16 cellular contexts compared by ENCODE assay signal in the genomic region with DNA sequence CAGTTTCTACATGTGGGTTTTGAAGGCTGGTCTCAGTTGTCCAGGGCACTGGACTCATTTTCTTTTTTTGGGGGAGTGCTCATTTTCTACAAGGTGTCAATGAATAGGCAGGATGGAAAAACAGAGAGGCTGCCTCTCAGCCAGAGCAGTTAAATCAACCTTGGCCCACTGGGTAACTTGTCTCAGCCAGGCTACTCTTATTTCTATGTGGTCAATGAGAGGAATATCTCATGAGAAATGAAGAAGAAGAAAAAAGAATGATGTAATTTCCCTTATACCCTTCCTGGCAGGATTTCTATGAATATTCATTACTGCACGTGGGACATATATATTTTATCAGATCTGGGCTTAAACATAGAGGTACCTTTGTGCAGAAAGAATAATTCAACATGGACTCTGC.
DNase-seq lines count a peak whose midpoint lies in the region; ATAC-seq and TF ChIP-seq lines count a peak whose summit lies in the region.
"Had no signal": no experiment of that assay in that cellular context is flagged by ENCODE, and none has a peak within 500 bp of the region (broad histone marks: within the 10 kb centered on the region; RNA-seq: fewer than 3 reads in every experiment).

No MANE protein-coding gene starts in this region.

- ATAC-seq in right cardiac atrium, result no peak
- ATAC-seq: HepG2 had no signal

- TF ChIP-seq CTCF in fibroblast of lung (conservative IDR thresholded peaks at IDR 0.05 in 1 of 2, IDR thresholded peaks at IDR 0.05 in 1 of 2; ENCODE audit: low read depth in 1 of 2, low read length in 2 of 2), result no peak

- H3K4me1 ChIP-seq in fibroblast of lung (ENCODE audit: control insufficient read depth, extremely low read depth, insufficient read depth, low read length), result no peaks in the 10 kb centered on the region
- no peaks in the 10 kb centered on the region for H3K4me1 ChIP-seq in right cardiac atrium (ENCODE audit: control insufficient read depth, insufficient read depth, low read length)
- H3K4me1 ChIP-seq: BE2C, Caco-2 had no signal

- no peak overlapping the region for H3K4me3 ChIP-seq in fibroblast of lung (replicated peaks in 1 of 4; ENCODE audit: control extremely low read depth in 1 of 4, insufficient read depth in 1 of 4, low read depth in 3 of 4, low read length in 4 of 4)
- no peak overlapping the region for H3K4me3 ChIP-seq in right cardiac atrium (ENCODE audit: low read length)

- no peak overlapping the region for H3K27ac ChIP-seq in fibroblast of lung (ENCODE audit: insufficient read depth, low read length)
- H3K27ac ChIP-seq in right cardiac atrium (ENCODE audit: low read length), result no peak overlapping the region
- H3K27ac ChIP-seq: C4-2B had no signal

- DNase-seq in Daoy (ENCODE audit: low read depth) (peak; percentile 39), amniotic epithelial cell (ENCODE audit: low read depth) (peak; percentile 44), fibroblast of lung (ENCODE audit: low read depth in 2 of 2) (peak; percentile 3 to 78), mesenteric fat pad (ENCODE audit: low spot score) (no peak), right cardiac atrium (no peak), NCI-H1048 (lab: John Stamatoyannopoulos, UW) (no peak)
- DNase-seq: ACHN; BE2C; Caco-2; CD4-positive, alpha-beta T cell; DMS79; GF-D8; GOT3; H9 had no signal

- no peaks in the 10 kb centered on the region for H3K36me3 ChIP-seq in fibroblast of lung (ENCODE audit: control insufficient read depth, insufficient read depth, low read length)
- H3K36me3 ChIP-seq: BE2C had no signal

- H3K79me2 ChIP-seq in fibroblast of lung (ENCODE audit: control insufficient read depth, insufficient read depth, low read length), result no peaks in the 10 kb centered on the region

- intact Hi-C loops in right cardiac atrium (cut with DNase I), result no loop called here

- WGBS in right cardiac atrium, result 33% methylated on average over 1 of the region's 1 CpG

- no peak overlapping the region for H3K9ac ChIP-seq in fibroblast of lung (ENCODE audit: insufficient read depth, low read length)

- H4K20me1 ChIP-seq in fibroblast of lung (ENCODE audit: control insufficient read depth, extremely low read depth, insufficient read depth, low read length), result no peaks in the 10 kb centered on the region

- no peak overlapping the region for H3K4me2 ChIP-seq in fibroblast of lung (ENCODE audit: extremely low read depth, insufficient read depth, low read length)

- H3K27me3 ChIP-seq in fibroblast of lung (ENCODE audit: control insufficient read depth, insufficient read depth, low read length) (no peaks in the 10 kb centered on the region), right cardiac atrium (ENCODE audit: control insufficient read depth, insufficient read depth) (no peaks in the 10 kb centered on the region)
- H3K27me3 ChIP-seq: BE2C had no signal

- H2AFZ ChIP-seq in fibroblast of lung (ENCODE audit: low read length), result no peak overlapping the region

- H3K9me3 ChIP-seq in fibroblast of lung (ENCODE audit: control insufficient read depth, insufficient read depth, low read depth, low read length), result no peaks in the 10 kb centered on the region
- H3K9me3 ChIP-seq in right cardiac atrium (ENCODE audit: control insufficient read depth, low read length), result no peaks in the 10 kb centered on the region
- H3K9me3 ChIP-seq: BE2C, Caco-2 had no signal

Comparison
In these comparisons a context has a peak if more than half of its experiments do, and no peak if none do; other contexts are left out.
1. DNase-seq: peak in Daoy (single experiment), amniotic epithelial cell (single experiment) and fibroblast of lung (2 of 2); none in mesenteric fat pad (single experiment), right cardiac atrium (0 of 3) and NCI-H1048 (single experiment).